32 cellular contexts compared by ENCODE assay signal in the genomic region with DNA sequence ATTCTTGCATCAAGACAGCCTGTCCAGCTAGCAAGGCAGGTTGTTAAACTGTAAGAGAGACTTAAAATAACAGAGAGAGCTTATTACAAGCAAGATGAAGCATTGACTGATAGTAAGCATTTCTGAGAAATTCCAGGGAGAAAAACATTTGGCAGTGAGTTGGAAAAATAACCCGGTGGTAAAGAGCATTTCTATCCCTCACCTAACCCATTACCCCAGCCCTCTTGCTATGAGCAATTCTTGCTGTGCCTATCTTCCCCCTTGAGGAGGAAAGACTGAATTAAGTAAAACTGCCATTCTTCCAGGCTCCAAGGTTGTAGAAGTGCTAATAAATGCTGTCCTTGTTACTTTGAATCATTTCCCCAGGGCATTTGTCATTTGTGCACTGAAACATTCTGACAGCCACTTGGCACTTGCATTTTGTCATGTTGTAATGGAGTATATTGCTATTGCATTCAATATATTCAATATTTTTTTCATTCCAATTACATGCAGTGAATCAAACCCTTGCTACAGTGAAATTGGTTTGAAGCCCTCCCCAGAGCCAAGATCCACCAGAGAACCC.
"Had no signal": no experiment of that assay in that cellular context is flagged by ENCODE, and none has a peak within 500 bp of the region (broad histone marks: within the 10 kb centered on the region; RNA-seq: fewer than 3 reads in every experiment).

No MANE protein-coding gene starts in this region.

- H2AFZ ChIP-seq: hepatocyte had no signal

- H3K4me3 ChIP-seq: adrenal gland, esophagus muscularis mucosa, gastroesophageal sphincter, heart right ventricle, hepatocyte had no signal

- H3K36me3 ChIP-seq: adrenal gland, esophagus muscularis mucosa, gastroesophageal sphincter, heart right ventricle had no signal

- H3K27me3 ChIP-seq: esophagus muscularis mucosa, gastroesophageal sphincter, hepatocyte had no signal

- H3K4me1 ChIP-seq: adrenal gland, esophagus muscularis mucosa, gastroesophageal sphincter, heart right ventricle had no signal

- DNase-seq: activated CD4-positive, alpha-beta memory T cell treated with anti-CD3 and anti-CD28 coated beads for 36 hours; activated CD4-positive, alpha-beta T cell treated with anti-CD3 and anti-CD28 coated beads for 1 hour; activated CD4-positive, alpha-beta T cell treated with anti-CD3 and anti-CD28 coated beads for 4 hours; activated CD4-positive, alpha-beta T cell treated with anti-CD3 and anti-CD28 coated beads, Interleukin-2, amount 50 U/mL, for 1 hour; activated CD8-positive, alpha-beta memory T cell treated with anti-CD3 and anti-CD28 coated beads, Interleukin-2, amount 10 ng/mL, durations not matched to agents 7 days and 5 days; activated CD8-positive, alpha-beta memory T cell treated with anti-CD3 and anti-CD28 coated beads, Interleukin-2, amount 50 U/mL, for 4 hours; activated CD8-positive, alpha-beta T cell treated with anti-CD3 and anti-CD28 coated beads, Interleukin-2, amount 10 ng/mL, durations not matched to agents 7 days and 5 days; activated effector memory CD4-positive, alpha-beta T cell treated with anti-CD3 and anti-CD28 coated beads, Interleukin-2, amount 50 U/mL, for 16 hours; activated naive CD4-positive, alpha-beta T cell treated with anti-CD3 and anti-CD28 coated beads for 36 hours; activated naive CD8-positive, alpha-beta T cell treated with anti-CD3 and anti-CD28 coated beads for 36 hours; activated naive CD8-positive, alpha-beta T cell treated with anti-CD3 and anti-CD28 coated beads, Interleukin-2, amount 50 U/mL, for 24 hours; activated T-cell treated with anti-CD3 and anti-CD28 coated beads, Interleukin-2, amount 50 U/mL, for 1 hour; activated T-cell treated with anti-CD3 and anti-CD28 coated beads, Interleukin-2, amount 50 U/mL, for 48 hours; amygdala; aorta; caudate nucleus; cortex of kidney; dermis blood vessel endothelial cell; effector CD4-positive, alpha-beta T cell; effector memory CD8-positive, alpha-beta T cell; erythroblast; foreskin melanocyte; heart right ventricle; T-helper 2 cell had no signal

- H3K4me1 Mint-ChIP-seq: activated CD8-positive, alpha-beta memory T cell treated with anti-CD3 and anti-CD28 coated beads, Interleukin-2, amount 10 ng/mL, durations not matched to agents 7 days and 5 days; activated naive CD4-positive, alpha-beta T cell treated with anti-CD3 and anti-CD28 coated beads, Interleukin-2, amount 50 U/mL, for 24 hours; activated naive CD8-positive, alpha-beta T cell treated with anti-CD3 and anti-CD28 coated beads for 36 hours; activated naive CD8-positive, alpha-beta T cell treated with anti-CD3 and anti-CD28 coated beads, Interleukin-2, amount 50 U/mL, for 24 hours had no signal

- H3K9me3 ChIP-seq: adrenal gland, esophagus muscularis mucosa, gastroesophageal sphincter, heart right ventricle had no signal

- H3K79me2 ChIP-seq: hepatocyte had no signal

- ATAC-seq: activated CD8-positive, alpha-beta memory T cell treated with anti-CD3 and anti-CD28 coated beads, Interleukin-2, amount 10 ng/mL, durations not matched to agents 7 days and 5 days; activated CD8-positive, alpha-beta T cell treated with anti-CD3 and anti-CD28 coated beads, Interleukin-2, amount 10 ng/mL, durations not matched to agents 7 days and 5 days; activated naive CD8-positive, alpha-beta T cell treated with anti-CD3 and anti-CD28 coated beads, Interleukin-2, amount 50 U/mL, for 24 hours; effector memory CD8-positive, alpha-beta T cell; gastroesophageal sphincter; heart right ventricle had no signal

- H3K9me3 Mint-ChIP-seq: activated CD4-positive, alpha-beta memory T cell treated with anti-CD3 and anti-CD28 coated beads for 36 hours; activated naive CD4-positive, alpha-beta T cell treated with anti-CD3 and anti-CD28 coated beads for 36 hours; activated naive CD4-positive, alpha-beta T cell treated with anti-CD3 and anti-CD28 coated beads, Interleukin-2, amount 50 U/mL, for 24 hours; activated naive CD8-positive, alpha-beta T cell treated with anti-CD3 and anti-CD28 coated beads for 36 hours; activated naive CD8-positive, alpha-beta T cell treated with anti-CD3 and anti-CD28 coated beads, Interleukin-2, amount 50 U/mL, for 24 hours; activated T-helper 1 cell treated with anti-CD3 and anti-CD28 coated beads, Interleukin-12 subunit alpha, Interleukin-12 subunit beta, Interleukin-2, Interleukin-4 antibody, amounts not matched to agents 30 ng/mL and 10 ng/mL and 1 ng/mL, durations not matched to agents 14 hours and 24 hours and 36 hours; activated T-helper 2 cell treated with anti-CD3 and anti-CD28 coated beads, Interferon-gamma antibody, Interleukin-2, Interleukin-4, amounts not matched to agents 10 μg/mL and 5 μg/mL and 100 μg/mL, durations not matched to agents 14 hours and 24 hours and 36 hours; effector memory CD8-positive, alpha-beta T cell had no signal

- H3K4me2 ChIP-seq: hepatocyte had no signal

- H3K27ac ChIP-seq: adrenal gland, esophagus muscularis mucosa, gastroesophageal sphincter, heart right ventricle, hepatocyte had no signal

- H3K36me3 Mint-ChIP-seq: activated CD4-positive, alpha-beta memory T cell treated with anti-CD3 and anti-CD28 coated beads for 36 hours; activated CD8-positive, alpha-beta memory T cell treated with anti-CD3 and anti-CD28 coated beads, Interleukin-2, amount 10 ng/mL, durations not matched to agents 7 days and 5 days; activated naive CD4-positive, alpha-beta T cell treated with anti-CD3 and anti-CD28 coated beads, Interleukin-2, amount 50 U/mL, for 24 hours; activated naive CD8-positive, alpha-beta T cell treated with anti-CD3 and anti-CD28 coated beads for 36 hours; WTC11 had no signal

- H3K27ac Mint-ChIP-seq: activated CD4-positive, alpha-beta memory T cell treated with anti-CD3 and anti-CD28 coated beads for 36 hours; activated CD8-positive, alpha-beta memory T cell treated with anti-CD3 and anti-CD28 coated beads, Interleukin-2, amount 10 ng/mL, durations not matched to agents 7 days and 5 days; activated CD8-positive, alpha-beta T cell treated with anti-CD3 and anti-CD28 coated beads, Interleukin-2, amount 10 ng/mL, durations not matched to agents 7 days and 5 days; activated naive CD4-positive, alpha-beta T cell treated with anti-CD3 and anti-CD28 coated beads for 36 hours; activated naive CD4-positive, alpha-beta T cell treated with anti-CD3 and anti-CD28 coated beads, Interleukin-2, amount 50 U/mL, for 24 hours; activated naive CD8-positive, alpha-beta T cell treated with anti-CD3 and anti-CD28 coated beads for 36 hours; activated naive CD8-positive, alpha-beta T cell treated with anti-CD3 and anti-CD28 coated beads, Interleukin-2, amount 50 U/mL, for 24 hours; activated T-helper 1 cell treated with anti-CD3 and anti-CD28 coated beads, Interleukin-12 subunit alpha, Interleukin-12 subunit beta, Interleukin-2, Interleukin-4 antibody, amounts not matched to agents 30 ng/mL and 10 ng/mL and 1 ng/mL, durations not matched to agents 14 hours and 24 hours and 36 hours; activated T-helper 2 cell treated with anti-CD3 and anti-CD28 coated beads, Interferon-gamma antibody, Interleukin-2, Interleukin-4, amounts not matched to agents 10 μg/mL and 5 μg/mL and 100 μg/mL, durations not matched to agents 14 hours and 24 hours and 36 hours; effector memory CD8-positive, alpha-beta T cell; WTC11 had no signal

- H3K27me3 Mint-ChIP-seq: activated naive CD4-positive, alpha-beta T cell treated with anti-CD3 and anti-CD28 coated beads, Interleukin-2, amount 50 U/mL, for 24 hours; activated naive CD8-positive, alpha-beta T cell treated with anti-CD3 and anti-CD28 coated beads for 36 hours had no signal

- H3K4me3 Mint-ChIP-seq: activated CD4-positive, alpha-beta memory T cell treated with anti-CD3 and anti-CD28 coated beads for 36 hours; activated CD8-positive, alpha-beta memory T cell treated with anti-CD3 and anti-CD28 coated beads, Interleukin-2, amount 10 ng/mL, durations not matched to agents 7 days and 5 days; activated CD8-positive, alpha-beta T cell treated with anti-CD3 and anti-CD28 coated beads, Interleukin-2, amount 10 ng/mL, durations not matched to agents 7 days and 5 days; activated naive CD4-positive, alpha-beta T cell treated with anti-CD3 and anti-CD28 coated beads for 36 hours; activated naive CD4-positive, alpha-beta T cell treated with anti-CD3 and anti-CD28 coated beads, Interleukin-2, amount 50 U/mL, for 24 hours; activated naive CD8-positive, alpha-beta T cell treated with anti-CD3 and anti-CD28 coated beads for 36 hours; activated naive CD8-positive, alpha-beta T cell treated with anti-CD3 and anti-CD28 coated beads, Interleukin-2, amount 50 U/mL, for 24 hours; activated T-helper 1 cell treated with anti-CD3 and anti-CD28 coated beads, Interleukin-12 subunit alpha, Interleukin-12 subunit beta, Interleukin-2, Interleukin-4 antibody, amounts not matched to agents 30 ng/mL and 10 ng/mL and 1 ng/mL, durations not matched to agents 14 hours and 24 hours and 36 hours; effector memory CD8-positive, alpha-beta T cell; WTC11 had no signal
